Comparison of ENCODE assay signal across 20 cellular contexts in the genomic region with DNA sequence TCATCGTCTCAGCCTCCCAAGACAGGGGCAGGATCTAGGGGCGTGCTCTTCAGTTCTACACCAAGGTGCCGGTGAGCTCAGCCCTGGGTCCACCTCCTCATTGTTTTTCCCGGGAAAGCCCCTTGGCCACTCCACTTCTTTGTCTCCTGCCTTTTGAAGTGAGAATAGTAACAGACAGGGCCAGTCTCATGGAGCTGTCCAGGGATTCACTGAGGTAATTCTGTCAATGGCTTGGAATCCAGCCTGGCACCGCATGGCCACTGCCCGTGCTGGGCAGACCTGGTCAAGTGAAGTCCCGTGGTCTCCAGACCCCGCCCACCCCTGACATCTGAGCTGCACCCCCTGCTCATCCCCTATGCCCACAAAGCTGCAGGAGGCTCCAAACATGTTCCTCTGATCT.
"Had no signal": no experiment of that assay in that cellular context is flagged by ENCODE, and none has a peak within 500 bp of the region (broad histone marks: within the 10 kb centered on the region; RNA-seq: fewer than 3 reads in every experiment).

No MANE protein-coding gene starts in this region.

- H3K9me3 Mint-ChIP-seq: activated B cell treated with CpG ODN at 0.5 μM for 24 hours; activated CD4-positive, alpha-beta T cell treated with anti-CD3 and anti-CD28 coated beads, Interleukin-2, amount 10 ng/mL, durations not matched to agents 24 days and 14 days; central memory CD8-positive, alpha-beta T cell; dendritic cell treated with granulocyte-macrophage colony-stimulating factor and Interleukin-4, amounts not matched to agents 40 ng/mL and 50 ng/mL, for 4 days; effector memory CD8-positive, alpha-beta T cell; neural crest cell had no signal

- ATAC-seq: activated CD8-positive, alpha-beta T cell treated with anti-CD3 and anti-CD28 coated beads, Interleukin-2, amount 10 ng/mL, durations not matched to agents 7 days and 5 days; effector memory CD8-positive, alpha-beta T cell; left lung; pancreas had no signal

- DNase-seq: activated B cell treated with CpG ODN at 0.5 μM for 24 hours; activated CD4-positive, alpha-beta T cell treated with anti-CD3 and anti-CD28 coated beads, Interleukin-2, amount 10 ng/mL, durations not matched to agents 24 days and 14 days; activated CD8-positive, alpha-beta T cell treated with anti-CD3 and anti-CD28 coated beads, Interleukin-2, amount 10 ng/mL, durations not matched to agents 7 days and 5 days; activated gamma-delta T cell treated with Interleukin-2 at 50 U/mL for 16 hours; amniotic stem cell; effector memory CD8-positive, alpha-beta T cell; heart right ventricle; islet precursor cell; left lung; pancreas; stimulated activated CD4-positive, alpha-beta T cell treated with anti-CD3 and anti-CD28 coated beads, Interleukin-4, amount 100 ng/mL, for 4 hours; stimulated activated CD8-positive, alpha-beta memory T cell treated with anti-CD3 and anti-CD28 coated beads, Interleukin-4, amount 100 ng/mL, for 48 hours; stimulated activated naive CD4-positive, alpha-beta T cell treated with Interleukin-2 at 50 U/mL for 16 hours; T-helper 2 cell; transverse colon had no signal

- H3K36me3 Mint-ChIP-seq: activated naive CD8-positive, alpha-beta T cell had no signal

- H3K27me3 Mint-ChIP-seq: activated B cell treated with CpG ODN at 0.5 μM for 24 hours; activated CD4-positive, alpha-beta T cell treated with anti-CD3 and anti-CD28 coated beads, Interleukin-2, amount 10 ng/mL, durations not matched to agents 24 days and 14 days; activated naive CD8-positive, alpha-beta T cell; central memory CD8-positive, alpha-beta T cell; dendritic cell treated with granulocyte-macrophage colony-stimulating factor and Interleukin-4, amounts not matched to agents 40 ng/mL and 50 ng/mL, for 4 days had no signal

- H3K27me3 ChIP-seq: heart right ventricle, left lung, pancreas, transverse colon had no signal

- H3K4me3 ChIP-seq: heart right ventricle, left lung, pancreas, skin epidermis, transverse colon had no signal

- H3K27ac ChIP-seq: left lung had no signal

- H3K4me3 Mint-ChIP-seq: activated B cell treated with CpG ODN at 0.5 μM for 24 hours; activated CD4-positive, alpha-beta T cell treated with anti-CD3 and anti-CD28 coated beads, Interleukin-2, amount 10 ng/mL, durations not matched to agents 24 days and 14 days; activated CD8-positive, alpha-beta T cell treated with anti-CD3 and anti-CD28 coated beads, Interleukin-2, amount 10 ng/mL, durations not matched to agents 7 days and 5 days; activated naive CD8-positive, alpha-beta T cell; central memory CD8-positive, alpha-beta T cell; dendritic cell treated with granulocyte-macrophage colony-stimulating factor and Interleukin-4, amounts not matched to agents 40 ng/mL and 50 ng/mL, for 4 days; effector memory CD8-positive, alpha-beta T cell; neural crest cell had no signal

- H3K9me3 ChIP-seq: heart right ventricle, left lung, pancreas, transverse colon had no signal

- H3K27ac Mint-ChIP-seq: activated B cell treated with CpG ODN at 0.5 μM for 24 hours; activated CD4-positive, alpha-beta T cell treated with anti-CD3 and anti-CD28 coated beads, Interleukin-2, amount 10 ng/mL, durations not matched to agents 24 days and 14 days; activated CD8-positive, alpha-beta T cell treated with anti-CD3 and anti-CD28 coated beads, Interleukin-2, amount 10 ng/mL, durations not matched to agents 7 days and 5 days; activated naive CD8-positive, alpha-beta T cell; dendritic cell treated with granulocyte-macrophage colony-stimulating factor and Interleukin-4, amounts not matched to agents 40 ng/mL and 50 ng/mL, for 4 days; effector memory CD8-positive, alpha-beta T cell had no signal

- H3K4me1 Mint-ChIP-seq: activated CD4-positive, alpha-beta T cell treated with anti-CD3 and anti-CD28 coated beads, Interleukin-2, amount 10 ng/mL, durations not matched to agents 24 days and 14 days; central memory CD8-positive, alpha-beta T cell had no signal
